In the genomic region with DNA sequence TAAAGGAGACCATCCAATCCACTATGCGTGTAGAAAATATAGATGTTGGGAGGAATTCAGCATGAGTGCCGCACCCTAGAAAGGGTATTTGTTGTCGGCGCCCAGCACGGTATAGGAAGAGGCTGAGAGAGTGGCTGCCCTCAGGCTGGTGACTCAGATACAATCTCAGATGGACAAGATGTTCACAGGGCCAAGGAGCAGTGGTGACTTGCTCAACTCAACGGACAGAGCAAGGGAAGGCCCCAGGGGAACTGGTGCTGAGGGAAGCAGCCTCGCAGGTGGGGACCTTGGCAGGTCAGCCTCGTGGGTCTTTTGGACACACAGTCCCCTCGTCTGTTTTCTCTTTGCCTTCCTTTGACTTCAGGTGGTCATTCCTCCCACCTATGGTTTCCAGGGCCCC, we compare ENCODE assay signal across 22 cellular contexts. TPM values are rescaled to one million over a fixed set of nuclear protein-coding genes. Genes with fewer than 3 reads are reported as not detected.
"Had no signal": no experiment of that assay in that cellular context is flagged by ENCODE, and none has a peak within 500 bp of the region (broad histone marks: within the 10 kb centered on the region; RNA-seq: fewer than 3 reads in every experiment).

No MANE protein-coding gene starts in this region.

- H3K27ac ChIP-seq: heart left ventricle, left ventricle myocardium inferior, ovary, right lobe of liver, tibial nerve had no signal

- H3K4me1 ChIP-seq: heart left ventricle, left ventricle myocardium inferior, right lobe of liver, tibial nerve had no signal

- H3K36me3 ChIP-seq: heart left ventricle, left ventricle myocardium inferior, ovary, right lobe of liver, tibial nerve had no signal

- H3K27me3 ChIP-seq: ovary, right lobe of liver, tibial nerve had no signal

- DNase-seq: activated CD4-positive, alpha-beta memory T cell treated with anti-CD3 and anti-CD28 coated beads for 36 hours; activated CD4-positive, alpha-beta T cell treated with anti-CD3 and anti-CD28 coated beads for 4 hours; activated CD4-positive, CD25-positive, alpha-beta regulatory T cell; activated CD8-positive, alpha-beta memory T cell treated with anti-CD3 and anti-CD28 coated beads, Interleukin-2, amount 50 U/mL, for 48 hours; activated naive CD8-positive, alpha-beta T cell treated with anti-CD3 and anti-CD28 coated beads, Interleukin-2, amount 50 U/mL, for 24 hours; activated T-cell treated with anti-CD3 and anti-CD28 coated beads, Interleukin-2, amount 50 U/mL, for 24 hours; amygdala; effector memory CD4-positive, alpha-beta T cell; foreskin fibroblast; heart left ventricle; left ventricle myocardium inferior; naive B cell; nephron progenitor cell; ovary; right lobe of liver; stimulated activated CD4-positive, alpha-beta T cell treated with anti-CD3 and anti-CD28 coated beads, Interleukin-2, amount 100 ng/mL, for 48 hours; stimulated activated naive CD4-positive, alpha-beta T cell treated with Interleukin-2 at 50 U/mL for 16 hours had no signal

- H3K9me3 ChIP-seq: heart left ventricle, left ventricle myocardium inferior, ovary, right lobe of liver, tibial nerve had no signal

- FAIRE-seq: colon, urothelium cell line had no signal

- ATAC-seq: activated naive CD8-positive, alpha-beta T cell treated with anti-CD3 and anti-CD28 coated beads, Interleukin-2, amount 50 U/mL, for 24 hours; heart left ventricle had no signal

- H3K4me3 ChIP-seq: heart left ventricle, left ventricle myocardium inferior, ovary, right lobe of liver, tibial nerve had no signal

RNA-seq across cellular contexts. Expression of a gene that starts 28.0 kb away (rescaled TPM):
- total RNA-seq: activated CD4-positive, alpha-beta memory T cell treated with anti-CD3 and anti-CD28 coated beads for 36 hours; activated T-helper 2 cell treated with anti-CD3 and anti-CD28 coated beads, Interferon-gamma antibody, Interleukin-2, Interleukin-4, amounts not matched to agents 10 μg/mL and 5 μg/mL and 100 μg/mL, durations not matched to agents 14 hours and 24 hours and 36 hours; right lobe of liver; T-helper 1 cell treated with Interleukin-12 subunit alpha and Interleukin-12 subunit beta and Interleukin-4 antibody, amounts not matched to agents 30 ng/mL and 1 ng/mL, for 36 hours; tibial nerve had no signal
